Comparison of ENCODE assay signal across 9 cellular contexts in the genomic region with DNA sequence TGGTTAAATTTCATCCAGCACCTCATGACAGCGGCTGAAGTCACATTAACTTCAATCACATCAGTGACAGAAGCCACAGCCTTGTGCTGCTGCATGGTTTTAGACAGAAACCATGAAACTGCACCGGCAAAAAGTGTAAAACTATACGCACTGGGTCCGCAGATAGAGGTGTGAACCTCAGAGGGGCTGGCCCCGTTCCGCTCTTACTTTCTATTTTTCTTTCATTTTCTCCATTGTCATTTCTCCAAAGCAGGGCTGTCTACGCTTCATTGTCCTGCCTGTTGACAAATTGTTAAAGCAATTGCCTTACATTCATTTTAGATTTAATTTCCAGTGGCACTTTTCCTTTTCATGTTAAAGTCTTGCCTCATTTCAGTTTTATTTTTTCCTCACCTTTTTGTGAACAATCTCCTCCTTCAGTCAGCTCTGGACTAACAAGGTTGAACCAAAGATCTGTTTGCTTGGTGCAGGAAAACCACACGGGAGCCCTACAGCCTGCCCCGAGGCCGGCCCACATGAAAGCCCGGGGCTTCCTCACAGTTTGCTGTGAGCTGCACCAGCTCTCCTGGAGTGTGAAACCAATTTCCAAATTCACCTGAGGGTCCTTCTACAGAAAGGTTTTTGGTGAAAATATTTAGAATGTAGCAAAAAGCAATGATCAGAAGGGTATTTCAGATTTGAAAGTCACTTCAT.
DNase-seq lines count a peak whose midpoint lies in the region; ATAC-seq and TF ChIP-seq lines count a peak whose summit lies in the region.
"Had no signal": no experiment of that assay in that cellular context is flagged by ENCODE, and none has a peak within 500 bp of the region (broad histone marks: within the 10 kb centered on the region; RNA-seq: fewer than 3 reads in every experiment).

No MANE protein-coding gene starts in this region.

- peak overlapping the region; percentile 9 to 87 (median 44) for H3K27ac Mint-ChIP-seq in naive thymus-derived CD8-positive, alpha-beta T cell

- ATAC-seq in GM18858 (IDR thresholded peaks at IDR 0.05; ENCODE audit: unreplicated experiment) = peak; percentile 85
- peak; percentile 99 for ATAC-seq in GM21723 (IDR thresholded peaks at IDR 0.05; ENCODE audit: unreplicated experiment)
- peak; percentile 83 for ATAC-seq in HG03575 (IDR thresholded peaks at IDR 0.05; ENCODE audit: extremely low read depth, insufficient number of reproducible peaks, low FRiP score, unreplicated experiment)
- ATAC-seq in naive thymus-derived CD8-positive, alpha-beta T cell = peak; percentile 84
- no peak for ATAC-seq in left ventricle myocardium superior
- ATAC-seq in heart right ventricle = no peak
- ATAC-seq: Panc1 had no signal

- TF ChIP-seq CTCF in heart right ventricle (IDR thresholded peaks at IDR 0.05) = no peak

- no peaks in the 10 kb centered on the region for H3K9me3 ChIP-seq in heart right ventricle

- H3K27me3 ChIP-seq in heart right ventricle = peaks cover 0 to 61% (median 20%) of the 10 kb centered on the region in 7 donors

- 61 to 71% methylated on average over 11 of the region's 11 CpGs for WGBS in heart right ventricle, 2 donors

- H3K36me3 ChIP-seq in heart right ventricle = no peaks in the 10 kb centered on the region

- no peaks in the 10 kb centered on the region for H3K36me3 Mint-ChIP-seq in naive thymus-derived CD8-positive, alpha-beta T cell

- H3K4me1 Mint-ChIP-seq in naive thymus-derived CD8-positive, alpha-beta T cell = peaks cover 15 to 46% (median 24%) of the 10 kb centered on the region in 4 donors

- H3K27me3 Mint-ChIP-seq in naive thymus-derived CD8-positive, alpha-beta T cell = peaks cover 0 to 2% (median 0%) of the 10 kb centered on the region in 5 donors

- peak in 3 of 10 donors; percentile 27 to 42 (median 39) for DNase-seq in naive thymus-derived CD8-positive, alpha-beta T cell
- DNase-seq in left ventricle myocardium superior = no peak
- DNase-seq in heart right ventricle = no peak
- no peak for DNase-seq in glomerular visceral epithelial cell (ENCODE audit: extremely low spot score)
- DNase-seq in DMS153 treated with DMSO at 0.1 percent for 48 hours (lab: John Stamatoyannopoulos, UW; ENCODE audit: unreplicated experiment) = no peak

- H3K4me3 ChIP-seq in heart right ventricle = no peak overlapping the region

- intact Hi-C loops in left ventricle myocardium superior (cut with micrococcal nuclease) (no loop called here), heart right ventricle (cut with DNase I) (no loop called here)

- POLR2A ChIA-PET in naive thymus-derived CD8-positive, alpha-beta T cell (lab: Charles Lee) = no interaction called here

- H3K9me3 Mint-ChIP-seq in naive thymus-derived CD8-positive, alpha-beta T cell = no peaks in the 10 kb centered on the region

- H3K4me3 Mint-ChIP-seq in naive thymus-derived CD8-positive, alpha-beta T cell = peak overlapping the region; percentile 75 to 92 (median 82)

- peaks cover 0 to 6% (median 0%) of the 10 kb centered on the region in 9 donors for H3K4me1 ChIP-seq in heart right ventricle

- H3K27ac ChIP-seq in heart right ventricle = no peak overlapping the region

Comparison
In these comparisons a context has a peak if more than half of its experiments do, and no peak if none do; other contexts are left out.
1. ATAC-seq: peak in GM18858 (single experiment), GM21723 (single experiment), HG03575 (single experiment) and naive thymus-derived CD8-positive, alpha-beta T cell (2 of 2); none in left ventricle myocardium superior (single experiment) and heart right ventricle (0 of 8).